23 cellular contexts compared by ENCODE assay signal in genomic region chr11:111384494-111384893, GRCh38. TPM values are rescaled to one million over a fixed set of nuclear protein-coding genes. Genes with fewer than 3 reads are reported as not detected.
"Had no signal": no experiment of that assay in that cellular context is flagged by ENCODE, and none has a peak within 500 bp of the region (broad histone marks: within the 10 kb centered on the region; RNA-seq: fewer than 3 reads in every experiment).

No MANE protein-coding gene starts in this region.

- H3K27me3 Mint-ChIP-seq: activated CD4-positive, alpha-beta T cell treated with anti-CD3 and anti-CD28 coated beads for 36 hours; activated CD8-positive, alpha-beta T cell treated with anti-CD3 and anti-CD28 coated beads for 36 hours; activated naive CD8-positive, alpha-beta T cell treated with anti-CD3 and anti-CD28 coated beads, Interleukin-2, amount 10 ng/mL, durations not matched to agents 7 days and 5 days; brain had no signal

- H3K27ac Mint-ChIP-seq: activated CD4-positive, alpha-beta T cell treated with anti-CD3 and anti-CD28 coated beads for 36 hours; activated CD8-positive, alpha-beta T cell treated with anti-CD3 and anti-CD28 coated beads for 36 hours; activated naive CD8-positive, alpha-beta T cell treated with anti-CD3 and anti-CD28 coated beads, Interleukin-2, amount 10 ng/mL, durations not matched to agents 7 days and 5 days; brain had no signal

- H3K4me3 ChIP-seq: SK-N-MC had no signal

- H3K9me3 Mint-ChIP-seq: activated CD8-positive, alpha-beta T cell treated with anti-CD3 and anti-CD28 coated beads for 36 hours had no signal

- H3K27ac ChIP-seq: SK-N-MC, WERI-Rb-1 had no signal

- ATAC-seq: activated CD4-positive, alpha-beta T cell treated with anti-CD3 and anti-CD28 coated beads for 36 hours; activated CD8-positive, alpha-beta T cell treated with anti-CD3 and anti-CD28 coated beads for 36 hours had no signal

- H3K4me3 Mint-ChIP-seq: activated CD4-positive, alpha-beta T cell treated with anti-CD3 and anti-CD28 coated beads for 36 hours; activated CD8-positive, alpha-beta T cell treated with anti-CD3 and anti-CD28 coated beads for 36 hours; activated naive CD8-positive, alpha-beta T cell treated with anti-CD3 and anti-CD28 coated beads, Interleukin-2, amount 10 ng/mL, durations not matched to agents 7 days and 5 days; brain had no signal

- H3K36me3 Mint-ChIP-seq: brain had no signal

- H3K36me3 ChIP-seq: WERI-Rb-1 had no signal

- DNase-seq: activated CD4-positive, alpha-beta T cell treated with anti-CD3 and anti-CD28 coated beads for 36 hours; activated CD8-positive, alpha-beta memory T cell treated with anti-CD3 and anti-CD28 coated beads, Interleukin-2, amount 50 U/mL, for 4 hours; activated CD8-positive, alpha-beta T cell treated with anti-CD3 and anti-CD28 coated beads for 36 hours; activated naive CD4-positive, alpha-beta T cell treated with anti-CD3 and anti-CD28 coated beads, Interleukin-2, amount 50 U/mL, for 16 hours; activated naive CD8-positive, alpha-beta T cell treated with anti-CD3 and anti-CD28 coated beads, Interleukin-2, amount 10 ng/mL, durations not matched to agents 7 days and 5 days; amniotic stem cell; cerebellar nuclear complex; KBM-7; NCI-H1048; NCI-H146; NCI-H187 treated with DMSO at 0.1 percent for 48 hours; NCI-H2081 treated with DMSO at 0.1 percent for 48 hours; NCI-H446; NCI-H524; SIG-M5; T-helper 1 cell; WERI-Rb-1 had no signal

RNA-seq across cellular contexts. Expression of gene POU2AF1, which starts 5.4 kb away (rescaled TPM):
- total RNA-seq: astrocyte, LHCN-M2, M059J, RPMI7951 had no signal
